ENCODE assay signal across 8 cellular contexts in genomic region chr12:76559277-76560082, GRCh38. TPM values are rescaled to one million over a fixed set of nuclear protein-coding genes. Genes with fewer than 3 reads are reported as not detected.
DNase-seq lines count a peak whose midpoint lies in the region; ATAC-seq and TF ChIP-seq lines count a peak whose summit lies in the region.

OSBPL8 (minus strand) TSS chr12:76559771; CDS start chr12:76487551, 72,220 bp downstream.

- H3K27ac Mint-ChIP-seq in activated naive CD8-positive, alpha-beta T cell treated with anti-CD3 and anti-CD28 coated beads, Interleukin-2, amount 50 U/mL, for 24 hours, result peak within 1 kb of the TSS; percentile 99

- peaks cover 12% of the 10 kb centered on the region for H3K79me1 ChIP-seq in trophoblast cell (ENCODE audit: low read length)

- H3K9ac ChIP-seq in trophoblast cell (ENCODE audit: low read length), result peak within 1 kb of the TSS; percentile 97

- no peak for TF ChIP-seq EP300 in transverse colon (IDR thresholded peaks at IDR 0.05; ENCODE audit: low read depth)

- no peak within 1 kb of the TSS for H2AK5ac ChIP-seq in trophoblast cell (ENCODE audit: low read length)

- H3K9me3 Mint-ChIP-seq in activated naive CD8-positive, alpha-beta T cell treated with anti-CD3 and anti-CD28 coated beads, Interleukin-2, amount 50 U/mL, for 24 hours, result no peaks in the 10 kb centered on the region

- peak; percentile 32; the same call in 1 of the 2 replicates for TF ChIP-seq CTCF in GM12874 (IDR thresholded peaks at IDR 0.05; ENCODE audit: insufficient read depth, low read depth, low read length)
- TF ChIP-seq CTCF in cardiac muscle cell (IDR thresholded peaks at IDR 0.05; ENCODE audit: low read depth, low read length), result peak; percentile 30
- TF ChIP-seq CTCF in transverse colon (IDR thresholded peaks at IDR 0.05), result peak in 3 of 5 experiments; percentile 19 to 35 (median 26)

- peak within 1 kb of the TSS; percentile 96 for H3K27ac ChIP-seq in cardiac muscle cell
- H3K27ac ChIP-seq in trophoblast cell (ENCODE audit: low read depth, low read length), result peak within 1 kb of the TSS; percentile 75
- peak within 1 kb of the TSS; percentile 91 to 94 (median 92) for H3K27ac ChIP-seq in transverse colon

- H2BK5ac ChIP-seq in trophoblast cell (ENCODE audit: low read depth, low read length, poor library complexity), result peak within 1 kb of the TSS; percentile 60

- H3K4me3 ChIP-seq in cardiac muscle cell (peak within 1 kb of the TSS; percentile 62), trophoblast cell (ENCODE audit: low read depth, low read length) (peak within 1 kb of the TSS; percentile 98), transverse colon (peak within 1 kb of the TSS; percentile 73 to 87 (median 84))

- H2BK120ac ChIP-seq in trophoblast cell (ENCODE audit: insufficient read depth, low read length, poor library complexity), result peak within 1 kb of the TSS; percentile 4

- peak within 1 kb of the TSS; percentile 93 for H4K8ac ChIP-seq in trophoblast cell (ENCODE audit: low read depth, low read length)

- H3K9me3 ChIP-seq in cardiac muscle cell (ENCODE audit: low read depth), result no peaks in the 10 kb centered on the region
- no peaks in the 10 kb centered on the region for H3K9me3 ChIP-seq in trophoblast cell (ENCODE audit: insufficient read depth, low read depth, low read length)
- no peaks in the 10 kb centered on the region for H3K9me3 ChIP-seq in transverse colon

- no peak within 1 kb of the TSS for H3K23ac ChIP-seq in trophoblast cell (ENCODE audit: low read length)

- in situ Hi-C loops in transverse colon (cut with MboI; ENCODE audit: low pct_ligation_motif_present in 1 of 4, low pct_unique_long_range_greater_than_20kb in 1 of 4, low sequenced_read_pairs in 3 of 4), result loop anchor here in 3 of 4 donors (25.0 kb wide), 2 partner anchors 97 to 472 kb away; partner anchors contain the start of gene NAP1L1 (in 2 of the 3)

- peaks cover 8% of the 10 kb centered on the region for H3K79me2 ChIP-seq in trophoblast cell (ENCODE audit: control insufficient read depth, insufficient read depth, low read length, poor library complexity)

- H3K27me3 ChIP-seq in cardiac muscle cell (no peaks in the 10 kb centered on the region), trophoblast cell (ENCODE audit: insufficient read depth, low read length) (no peaks in the 10 kb centered on the region), transverse colon (peaks cover 2% of the 10 kb centered on the region)

- peak within 1 kb of the TSS; percentile 72 for H4K91ac ChIP-seq in trophoblast cell (ENCODE audit: low read depth, low read length)

- H3K4ac ChIP-seq in trophoblast cell (ENCODE audit: low read depth, low read length), result peak within 1 kb of the TSS; percentile 44

- H2AFZ ChIP-seq in trophoblast cell (ENCODE audit: insufficient read depth, low read length, poor library complexity), result peak within 1 kb of the TSS; percentile 81

- H3K14ac ChIP-seq in trophoblast cell (ENCODE audit: low read length), result peak within 1 kb of the TSS; percentile 87

- WGBS in trophoblast cell (ENCODE audit: extremely low coverage, insufficient coverage, insufficient read length), result no CpG with 5 or more reads among the region's 85 CpGs
- 0% methylated on average over 74 of the region's 85 CpGs; no CpG with 5 or more reads in 1 of the 2 donors for WGBS in transverse colon (ENCODE audit: low coverage in 1 of 2), 2 donors

- H3K4me1 ChIP-seq in cardiac muscle cell (ENCODE audit: low read depth) (peaks cover 33% of the 10 kb centered on the region), trophoblast cell (ENCODE audit: control insufficient read depth in 1 of 2, insufficient read depth in 2 of 2, low read length in 2 of 2) (no peaks in the 10 kb centered on the region), transverse colon (peaks cover 4 to 40% (median 13%) of the 10 kb centered on the region in 4 donors)

- H3K36me3 ChIP-seq in cardiac muscle cell (no peaks in the 10 kb centered on the region), trophoblast cell (ENCODE audit: control insufficient read depth in 1 of 2, insufficient read depth in 2 of 2, low read length in 2 of 2) (no peaks in the 10 kb centered on the region), transverse colon (no peaks in the 10 kb centered on the region)

- peak; percentile 96 to 99 (median 98) for DNase-seq in NCI-H1417 (lab: John Stamatoyannopoulos, UW)
- peak; percentile 89 to 93 for DNase-seq in SW 1271 (lab: John Stamatoyannopoulos, UW)
- peak; percentile 98 for DNase-seq in activated naive CD8-positive, alpha-beta T cell treated with anti-CD3 and anti-CD28 coated beads, Interleukin-2, amount 50 U/mL, for 24 hours
- DNase-seq in cardiac muscle cell (ENCODE audit: low read depth in 1 of 2, low spot score in 1 of 2), result peak; percentile 94 to 95
- peak; percentile 90 to 94 for DNase-seq in trophoblast cell
- DNase-seq in transverse colon, result peak; percentile 97

- peak; percentile 77 for TF ChIP-seq POLR2A in transverse colon (IDR thresholded peaks at IDR 0.05)

- no peaks in the 10 kb centered on the region for H3K27me3 Mint-ChIP-seq in activated naive CD8-positive, alpha-beta T cell treated with anti-CD3 and anti-CD28 coated beads, Interleukin-2, amount 50 U/mL, for 24 hours

- peaks cover 47% of the 10 kb centered on the region for H3K4me1 Mint-ChIP-seq in activated naive CD8-positive, alpha-beta T cell treated with anti-CD3 and anti-CD28 coated beads, Interleukin-2, amount 50 U/mL, for 24 hours

- H3K4me3 Mint-ChIP-seq in activated naive CD8-positive, alpha-beta T cell treated with anti-CD3 and anti-CD28 coated beads, Interleukin-2, amount 50 U/mL, for 24 hours, result peak within 1 kb of the TSS; percentile 95

- H3K18ac ChIP-seq in trophoblast cell (ENCODE audit: low read length), result peak within 1 kb of the TSS; percentile 76

- ATAC-seq in HG02763 (IDR thresholded peaks at IDR 0.05; ENCODE audit: unreplicated experiment), result peak; percentile 72
- ATAC-seq in activated naive CD8-positive, alpha-beta T cell treated with anti-CD3 and anti-CD28 coated beads, Interleukin-2, amount 50 U/mL, for 24 hours, result peak; percentile 70

- peak within 1 kb of the TSS; percentile 82 for H4K12ac ChIP-seq in trophoblast cell (ENCODE audit: low read depth, low read length)

- H3K36me3 Mint-ChIP-seq in activated naive CD8-positive, alpha-beta T cell treated with anti-CD3 and anti-CD28 coated beads, Interleukin-2, amount 50 U/mL, for 24 hours (ENCODE audit: low read depth), result peaks cover 6% of the 10 kb centered on the region

- H2BK12ac ChIP-seq in trophoblast cell (ENCODE audit: low read length), result no peak within 1 kb of the TSS

- H3K4me2 ChIP-seq in trophoblast cell (ENCODE audit: low read length), result peak within 1 kb of the TSS; percentile 74

- intact Hi-C loops in transverse colon (cut with DNase I; ENCODE audit: low total_unique reads), result no loop called here

RNA-seq across cellular contexts. Expression of gene OSBPL8, which starts in this region (rescaled TPM):
- total RNA-seq in cardiac muscle cell (38.5 and 143 TPM in 2 replicates), transverse colon (100 to 1,000 TPM in 1 of 4 donors, 10 to 100 TPM in 3; 15.5 to 241 (median 29.4) TPM)
- polyA plus RNA-seq in cardiac muscle cell, result 25.6 and 41.0 TPM in 2 replicates
- polyA plus RNA-seq in trophoblast cell (2013), result 25.8 and 26.5 TPM in 2 replicates

Comparison
In these comparisons a context has a peak if more than half of its experiments do, and no peak if none do; other contexts are left out.
1. Peak in every context shown above with its lines: DNase-seq, ATAC-seq, H3K4me3 ChIP-seq and H3K27ac ChIP-seq.